In genomic region chr22:49790912-49791311, GRCh38 we compare ENCODE assay signal across 17 cellular contexts. TPM values are rescaled to one million over a fixed set of nuclear protein-coding genes. Genes with fewer than 3 reads are reported as not detected.
DNase-seq lines count a peak whose midpoint lies in the region; ATAC-seq, FAIRE-seq and TF ChIP-seq lines count a peak whose summit lies in the region.
"Had no signal": no experiment of that assay in that cellular context is flagged by ENCODE, and none has a peak within 500 bp of the region (broad histone marks: within the 10 kb centered on the region; RNA-seq: fewer than 3 reads in every experiment).

No MANE protein-coding gene starts in this region.

- H3K4me1 ChIP-seq in smooth muscle cell (ENCODE audit: low read depth), result no peaks in the 10 kb centered on the region
- H3K4me1 ChIP-seq: BE2C, neural progenitor cell had no signal

- H3K4me2 ChIP-seq in smooth muscle cell, result no peak overlapping the region
- H3K4me2 ChIP-seq: neural progenitor cell had no signal

- H3K4me3 Mint-ChIP-seq in stimulated activated naive CD8-positive, alpha-beta T cell treated with anti-CD3 and anti-CD28 coated beads, Interleukin-15, Interleukin-2, amounts not matched to agents 100 ng/mL and 50 ng/mL, for 24 hours, result no peak overlapping the region
- no peak overlapping the region for H3K4me3 Mint-ChIP-seq in activated naive CD8-positive, alpha-beta T cell treated with anti-CD3 and anti-CD28 coated beads for 36 hours
- H3K4me3 Mint-ChIP-seq: HFFc6, neural progenitor cell had no signal

- no peak for DNase-seq in stimulated activated naive CD8-positive, alpha-beta T cell treated with anti-CD3 and anti-CD28 coated beads, Interleukin-15, Interleukin-2, amounts not matched to agents 100 U/mL and 50 U/mL, for 24 hours
- no peak for DNase-seq in activated naive CD8-positive, alpha-beta T cell treated with anti-CD3 and anti-CD28 coated beads for 36 hours
- DNase-seq in myocyte (ENCODE audit: low read depth) (peak; percentile 47), COLO668 (lab: John Stamatoyannopoulos, UW; ENCODE audit: unreplicated experiment) (no peak), smooth muscle cell (lab: John Stamatoyannopoulos, UW; ENCODE audit: unreplicated experiment) (no peak), GM19239 (ENCODE audit: insufficient read length, low spot score) (no peak)
- DNase-seq: activated CD4-positive, CD25-positive, alpha-beta regulatory T cell; BE2C; DND-41; HFFc6; NCI-H1694; NCI-H524 treated with DMSO at 0.1 percent for 48 hours; spleen had no signal

- H2AFZ ChIP-seq in smooth muscle cell (ENCODE audit: low read depth), result no peak overlapping the region
- H2AFZ ChIP-seq: neural progenitor cell had no signal

- H3K27me3 ChIP-seq in smooth muscle cell (ENCODE audit: low read depth), result no peaks in the 10 kb centered on the region
- H3K27me3 ChIP-seq: BE2C, neural progenitor cell, spleen had no signal

- H3F3A ChIP-seq in smooth muscle cell (ENCODE audit: low read depth), result no peaks in the 10 kb centered on the region

- peaks cover 73% of the 10 kb centered on the region for H3K36me3 Mint-ChIP-seq in stimulated activated naive CD8-positive, alpha-beta T cell treated with anti-CD3 and anti-CD28 coated beads, Interleukin-15, Interleukin-2, amounts not matched to agents 100 ng/mL and 50 ng/mL, for 24 hours (ENCODE audit: low read depth)
- H3K36me3 Mint-ChIP-seq in activated naive CD8-positive, alpha-beta T cell treated with anti-CD3 and anti-CD28 coated beads for 36 hours, result peaks cover 24% of the 10 kb centered on the region

- 94% methylated on average over 16 of the region's 16 CpGs for WGBS in smooth muscle cell (ENCODE audit: low lambda C conversion rate)

- H3K27me3 Mint-ChIP-seq in stimulated activated naive CD8-positive, alpha-beta T cell treated with anti-CD3 and anti-CD28 coated beads, Interleukin-15, Interleukin-2, amounts not matched to agents 100 ng/mL and 50 ng/mL, for 24 hours, result no peaks in the 10 kb centered on the region
- H3K27me3 Mint-ChIP-seq in activated naive CD8-positive, alpha-beta T cell treated with anti-CD3 and anti-CD28 coated beads for 36 hours, result no peaks in the 10 kb centered on the region

- peaks cover 100% of the 10 kb centered on the region for H4K20me1 ChIP-seq in smooth muscle cell (ENCODE audit: low read depth)

- no peak overlapping the region for H3K4me3 ChIP-seq in smooth muscle cell
- H3K4me3 ChIP-seq: neural progenitor cell, spleen had no signal

- no peaks in the 10 kb centered on the region for H3K9me3 ChIP-seq in smooth muscle cell (replicated peaks; ENCODE audit: low read depth)
- H3K9me3 ChIP-seq: BE2C, spleen had no signal

- H3K27ac ChIP-seq in smooth muscle cell (ENCODE audit: low read depth), result no peak overlapping the region
- H3K27ac ChIP-seq: neural progenitor cell had no signal

- H3K9ac ChIP-seq in smooth muscle cell (ENCODE audit: low read depth), result no peak overlapping the region
- H3K9ac ChIP-seq: neural progenitor cell had no signal

- H3K27ac Mint-ChIP-seq in stimulated activated naive CD8-positive, alpha-beta T cell treated with anti-CD3 and anti-CD28 coated beads, Interleukin-15, Interleukin-2, amounts not matched to agents 100 ng/mL and 50 ng/mL, for 24 hours, result peak overlapping the region; percentile 77
- H3K27ac Mint-ChIP-seq in activated naive CD8-positive, alpha-beta T cell treated with anti-CD3 and anti-CD28 coated beads for 36 hours, result peak overlapping the region; percentile 45
- H3K27ac Mint-ChIP-seq: neural progenitor cell had no signal

- H3K36me3 ChIP-seq in smooth muscle cell (ENCODE audit: low read depth), result peaks cover 7% of the 10 kb centered on the region
- H3K36me3 ChIP-seq: neural progenitor cell had no signal

- peaks cover 94% of the 10 kb centered on the region for H3K79me2 ChIP-seq in smooth muscle cell (ENCODE audit: low read depth)

- H3K4me1 Mint-ChIP-seq in stimulated activated naive CD8-positive, alpha-beta T cell treated with anti-CD3 and anti-CD28 coated beads, Interleukin-15, Interleukin-2, amounts not matched to agents 100 ng/mL and 50 ng/mL, for 24 hours (ENCODE audit: low read depth), result peaks cover 40% of the 10 kb centered on the region
- H3K4me1 Mint-ChIP-seq in activated naive CD8-positive, alpha-beta T cell treated with anti-CD3 and anti-CD28 coated beads for 36 hours, result peaks cover 38% of the 10 kb centered on the region

- no peak for ATAC-seq in stimulated activated naive CD8-positive, alpha-beta T cell treated with anti-CD3 and anti-CD28 coated beads, Interleukin-15, Interleukin-2, amounts not matched to agents 100 U/mL and 50 U/mL, for 24 hours
- ATAC-seq in SK-N-SH treated with all-trans-retinoic acid at 6 μM for 48 hours, result no peak
- ATAC-seq: Panc1 had no signal

- no peak for TF ChIP-seq CTCF in smooth muscle cell (IDR thresholded peaks at IDR 0.05; ENCODE audit: borderline replicate concordance, insufficient read depth, poor library complexity, severe bottlenecking)

- no peak for FAIRE-seq in GM19239 (lab: Jason Lieb, UNC)

- no peaks in the 10 kb centered on the region for H3K9me3 Mint-ChIP-seq in stimulated activated naive CD8-positive, alpha-beta T cell treated with anti-CD3 and anti-CD28 coated beads, Interleukin-15, Interleukin-2, amounts not matched to agents 100 ng/mL and 50 ng/mL, for 24 hours
- H3K9me3 Mint-ChIP-seq in activated naive CD8-positive, alpha-beta T cell treated with anti-CD3 and anti-CD28 coated beads for 36 hours, result no peaks in the 10 kb centered on the region
- H3K9me3 Mint-ChIP-seq: HFFc6, neural progenitor cell had no signal

TF ChIP-seq in SK-N-SH treated with all-trans-retinoic acid at 6 μM for 48 hours, 23 proteins besides CTCF, POLR2A, EP300 and RAD21:
- no peak for TF ChIP-seq PPARA (CRISPR knock-in tag; IDR thresholded peaks at IDR 0.05; ENCODE audit: borderline replicate concordance)
- no peak for TF ChIP-seq ARNTL (CRISPR knock-in tag; IDR thresholded peaks at IDR 0.05; ENCODE audit: borderline replicate concordance, low read depth)
- no peak for TF ChIP-seq OSR1 (CRISPR knock-in tag; IDR thresholded peaks at IDR 0.05)
- TF ChIP-seq BACH2 (CRISPR knock-in tag; IDR thresholded peaks at IDR 0.05; ENCODE audit: borderline replicate concordance), result no peak
- TF ChIP-seq ISL1 (CRISPR knock-in tag; IDR thresholded peaks at IDR 0.05), result no peak
- TF ChIP-seq ESRRG (CRISPR knock-in tag; IDR thresholded peaks at IDR 0.05), result no peak
- no peak for TF ChIP-seq ZNF565 (CRISPR knock-in tag; conservative IDR thresholded peaks at IDR 0.05; ENCODE audit: low read depth)
- no peak for TF ChIP-seq GLIS3 (CRISPR knock-in tag; IDR thresholded peaks at IDR 0.05)
- no peak for TF ChIP-seq ZFP3 (CRISPR knock-in tag; IDR thresholded peaks at IDR 0.05)
- no peak for TF ChIP-seq TOX (CRISPR knock-in tag; IDR thresholded peaks at IDR 0.05; ENCODE audit: borderline replicate concordance)
- no peak for TF ChIP-seq CSRNP3 (CRISPR knock-in tag; IDR thresholded peaks at IDR 0.05)
- TF ChIP-seq SNAI2 (CRISPR knock-in tag; IDR thresholded peaks at IDR 0.05), result no peak

RNA-seq across cellular contexts. Expression of gene BRD1, which starts 36.8 kb away (rescaled TPM):
- 10 to 100 TPM; 22.7 to 23.2 TPM for total RNA-seq in activated naive CD8-positive, alpha-beta T cell treated with anti-CD3 and anti-CD28 coated beads for 36 hours
- total RNA-seq in myocyte, result 20.1 and 21.4 TPM in 2 replicates
- 15.5 TPM for polyA plus RNA-seq in myocyte (2012)
- total RNA-seq in smooth muscle cell, result 18.3 and 20.5 TPM in 2 replicates
- 15.0 and 21.6 TPM in 2 replicates for polyA plus RNA-seq in smooth muscle cell
